In genomic region chr6:1607236-1607556, GRCh38 we compare ENCODE assay signal across 13 cellular contexts. TPM values are rescaled to one million over a fixed set of nuclear protein-coding genes. Genes with fewer than 3 reads are reported as not detected.
DNase-seq lines count a peak whose midpoint lies in the region; ATAC-seq, FAIRE-seq and TF ChIP-seq lines count a peak whose summit lies in the region.
"Had no signal": no experiment of that assay in that cellular context is flagged by ENCODE, and none has a peak within 500 bp of the region (broad histone marks: within the 10 kb centered on the region; RNA-seq: fewer than 3 reads in every experiment).

No MANE protein-coding gene starts in this region.

- peaks cover 41% of the 10 kb centered on the region for H3K4me1 Mint-ChIP-seq in activated naive CD8-positive, alpha-beta T cell treated with anti-CD3 and anti-CD28 coated beads, Interleukin-2, amount 50 U/mL, for 24 hours

- H3K4me1 ChIP-seq in HepG2 (ENCODE audit: insufficient read depth, low read length) (peaks cover 52% of the 10 kb centered on the region), right lobe of liver (peaks cover 0 to 36% (median 13%) of the 10 kb centered on the region in 4 donors)

- no peak for FAIRE-seq in HepG2 (lab: Jason Lieb, UNC)

- CTCF ChIA-PET in HepG2 (lab: Yijun Ruan, JAX; ENCODE audit: low intra/inter-chr PET ratio, low total read pairs): no interaction called here

- peak overlapping the region; percentile 62 for H3K27ac Mint-ChIP-seq in activated naive CD8-positive, alpha-beta T cell treated with anti-CD3 and anti-CD28 coated beads, Interleukin-2, amount 50 U/mL, for 24 hours

- TF ChIP-seq POLR2A in HepG2 (IDR thresholded peaks at IDR 0.05; ENCODE audit: insufficient read depth in 1 of 2, low read depth in 2 of 2, low read length in 2 of 2) (no peak), right lobe of liver (IDR thresholded peaks at IDR 0.05) (no peak)

- peak overlapping the region; percentile 57 for H3K4me3 Mint-ChIP-seq in activated naive CD8-positive, alpha-beta T cell treated with anti-CD3 and anti-CD28 coated beads, Interleukin-2, amount 50 U/mL, for 24 hours

- H3K4me2 ChIP-seq in HepG2 (ENCODE audit: low read depth, low read length): peak overlapping the region; percentile 94

- BruUV-seq in HepG2 (replicated peaks; lab: Mats Ljungman, UMichigan): no TSS peak

- intact Hi-C loops in HepG2 (cut with micrococcal nuclease; ENCODE audit: unreplicated experiment): no loop called here
- intact Hi-C loops in right lobe of liver (cut with DNase I): loop anchor here (5.0 to 10.0 kb wide), 5 partner anchors 498 to 1028 kb away; no protein-coding TSS in a partner anchor

- H3K36me3 ChIP-seq in HepG2 (replicated peaks in 1 of 2; ENCODE audit: control insufficient read depth in 1 of 2, insufficient read depth in 2 of 2, low read length in 2 of 2) (no peaks in the 10 kb centered on the region), right lobe of liver (no peaks in the 10 kb centered on the region)
- H3K36me3 ChIP-seq: left lung had no signal

- WGBS in HepG2 (ENCODE audit: low lambda C conversion rate): 12% methylated on average over 8 of the region's 8 CpGs
- WGBS in right lobe of liver (ENCODE audit: insufficient coverage, low coverage, low lambda C conversion rate, missing lambda C conversion rate): 11% methylated on average over 8 of the region's 8 CpGs

- H3K9me3 ChIP-seq in HepG2 (ENCODE audit: low read length) (no peaks in the 10 kb centered on the region), right lobe of liver (no peaks in the 10 kb centered on the region)
- H3K9me3 ChIP-seq: left lung, MG63 had no signal

- peaks cover 4% of the 10 kb centered on the region for H3K36me3 Mint-ChIP-seq in activated naive CD8-positive, alpha-beta T cell treated with anti-CD3 and anti-CD28 coated beads, Interleukin-2, amount 50 U/mL, for 24 hours (ENCODE audit: low read depth)

- H3K27me3 ChIP-seq in HepG2 (ENCODE audit: control insufficient read depth in 1 of 2, insufficient read depth in 2 of 2, low read length in 2 of 2) (peaks cover 32 to 74% of the 10 kb centered on the region in 2 experiments), right lobe of liver (peaks cover 8 to 53% of the 10 kb centered on the region in 2 donors), layer of hippocampus (ENCODE audit: control insufficient read depth, insufficient read depth, low read length) (peaks cover 63% of the 10 kb centered on the region)
- H3K27me3 ChIP-seq: MG63 had no signal

- POLR2A ChIA-PET in HepG2 (lab: Yijun Ruan, JAX): no interaction called here

- no peak for TF ChIP-seq CTCF in HepG2 (CRISPR knock-in tag; IDR thresholded peaks at IDR 0.05)
- no peak for TF ChIP-seq CTCF in right lobe of liver (IDR thresholded peaks at IDR 0.05)

- no peaks in the 10 kb centered on the region for H3K79me2 ChIP-seq in HepG2 (ENCODE audit: insufficient read depth, low read length)

- ATAC-seq in HepG2 (no peak), right lobe of liver (no peak)
- ATAC-seq in activated naive CD8-positive, alpha-beta T cell treated with anti-CD3 and anti-CD28 coated beads, Interleukin-2, amount 50 U/mL, for 24 hours: no peak
- ATAC-seq: left lung had no signal

- no peaks in the 10 kb centered on the region for H3K9me3 Mint-ChIP-seq in activated naive CD8-positive, alpha-beta T cell treated with anti-CD3 and anti-CD28 coated beads, Interleukin-2, amount 50 U/mL, for 24 hours

- peak overlapping the region; percentile 18 to 73 (median 34) for H3K4me3 ChIP-seq in HepG2 (replicated peaks in 1 of 3; ENCODE audit: insufficient read depth in 1 of 3, low read depth in 2 of 3, low read length in 3 of 3)
- H3K4me3 ChIP-seq in right lobe of liver: no peak overlapping the region
- H3K4me3 ChIP-seq: left lung, MG63 had no signal

- peaks cover 11% of the 10 kb centered on the region; the same call in 1 of the 2 replicates for H4K20me1 ChIP-seq in HepG2 (ENCODE audit: insufficient read depth, low read length)

- no peak for TF ChIP-seq RAD21 in HepG2 (CRISPR knock-in tag; IDR thresholded peaks at IDR 0.05)

- H3K9ac ChIP-seq in HepG2 (ENCODE audit: insufficient read depth, low read depth, low read length): no peak overlapping the region

- peaks cover 66% of the 10 kb centered on the region for H3K27me3 Mint-ChIP-seq in activated naive CD8-positive, alpha-beta T cell treated with anti-CD3 and anti-CD28 coated beads, Interleukin-2, amount 50 U/mL, for 24 hours

- in situ Hi-C loops in HepG2 (cut with HindIII; ENCODE audit: extremely low pct_ligation_motif_present, low pct_unique_long_range_greater_than_20kb): loop anchor here (5.0 kb wide), 1 partner anchor 500 kb away; no protein-coding TSS in a partner anchor

- no peak for TF ChIP-seq EP300 in HepG2 (IDR thresholded peaks at IDR 0.05; ENCODE audit: low read depth in 2 of 2, low read length in 2 of 2)
- no peak for TF ChIP-seq EP300 in HepG2 (CRISPR knock-in tag; IDR thresholded peaks at IDR 0.05; ENCODE audit: borderline replicate concordance)

- H3K27ac ChIP-seq in HepG2 (ENCODE audit: extremely low read length, insufficient read depth, low read length) (no peak overlapping the region), right lobe of liver (no peak overlapping the region), layer of hippocampus (ENCODE audit: low read depth, low read length) (peak overlapping the region; percentile 64)
- H3K27ac ChIP-seq: epithelial cell of prostate, left lung had no signal

- H2AFZ ChIP-seq in HepG2 (ENCODE audit: low read length): no peak overlapping the region

- DNase-seq in HepG2 (ENCODE audit: low spot score) (no peak), right lobe of liver (no peak), AML-193 (lab: John Stamatoyannopoulos, UW) (no peak), DMS53 treated with DMSO at 0.1 percent for 48 hours (lab: John Stamatoyannopoulos, UW; ENCODE audit: unreplicated experiment) (no peak), CD1c-positive myeloid dendritic cell (ENCODE audit: extremely low spot score) (no peak), UCSD-AML1 (lab: John Stamatoyannopoulos, UW; ENCODE audit: unreplicated experiment) (no peak)
- DNase-seq in activated naive CD8-positive, alpha-beta T cell treated with anti-CD3 and anti-CD28 coated beads, Interleukin-2, amount 50 U/mL, for 24 hours: no peak
- DNase-seq: activated naive CD4-positive, alpha-beta T cell treated with anti-CD3 and anti-CD28 coated beads, Interleukin-2, amount 50 U/mL, for 16 hours; Calu3; left lung; MG63 had no signal

TF ChIP-seq in HepG2, 621 proteins besides CTCF, POLR2A, EP300 and RAD21 (continues in another document):
- TF ChIP-seq ARNT (IDR thresholded peaks at IDR 0.05) (no peak), LCORL (IDR thresholded peaks at IDR 0.05) (0 out of 2 replicates have a peak, but pooled peaks have one; percentile 17), LCORL (CRISPR knock-in tag; IDR thresholded peaks at IDR 0.05) (no peak), ZNF687 (CRISPR knock-in tag; IDR thresholded peaks at IDR 0.05) (no peak)

RNA-seq across cellular contexts. Expression of gene FOXC1, which starts 2.5 kb away (rescaled TPM):
- total RNA-seq in HepG2 (2016; rRNA removed; fragmentation: Illumina TruSeq; extraction: Trizol): 0.46 and 0.55 TPM in 2 replicates
- total RNA-seq in HepG2 (2016; cell fraction: cytosol; rRNA removed; fragmentation: Illumina TruSeq; extraction: Trizol; ENCODE audit: low read depth): 0.09 TPM in 1 of 2 replicates, not detected in the other
- 0.42 and 0.50 TPM in 2 replicates for total RNA-seq in HepG2 (2016; cell fraction: insoluble cytoplasmic fraction; rRNA removed; fragmentation: Illumina TruSeq; extraction: Trizol)
- total RNA-seq in HepG2 (2016; cell fraction: membrane; rRNA removed; fragmentation: Illumina TruSeq; extraction: Trizol): 0.28 and 0.31 TPM in 2 replicates
- total RNA-seq in HepG2 (2016; cell fraction: nucleus; rRNA removed; fragmentation: Illumina TruSeq; extraction: Trizol): 0.47 and 0.50 TPM in 2 replicates
- 0.37 and 0.44 TPM in 2 replicates for polyA plus RNA-seq in HepG2 (2011; rRNA removed)
- 0.19 and 0.23 TPM in 2 replicates for polyA plus RNA-seq in HepG2 (2011; cell fraction: cytosol; rRNA removed)
- polyA plus RNA-seq in HepG2 (2011; cell fraction: nucleus; rRNA removed): 0.23 and 0.27 TPM in 2 replicates
- 0.30 and 0.53 TPM in 2 replicates for polyA plus RNA-seq in HepG2 (2012)
- polyA plus RNA-seq in HepG2 (2016; cell fraction: cytosol; fragmentation: Illumina TruSeq; extraction: Trizol; ENCODE audit: low read depth): 0.05 and 0.09 TPM in 2 replicates
- 0.89 and 1.2 TPM in 2 replicates for polyA plus RNA-seq in HepG2 (2016; cell fraction: insoluble cytoplasmic fraction; fragmentation: Illumina TruSeq; extraction: Trizol; ENCODE audit: low read depth)
- 0.26 and 0.35 TPM in 2 replicates for polyA plus RNA-seq in HepG2 (2016; cell fraction: membrane; fragmentation: Illumina TruSeq; extraction: Trizol; ENCODE audit: low read depth)
- 0.72 and 0.95 TPM in 2 replicates for polyA plus RNA-seq in HepG2 (2016; cell fraction: nucleus; fragmentation: Illumina TruSeq; extraction: Trizol; ENCODE audit: insufficient read depth, low read depth)
- polyA minus RNA-seq in HepG2 (2011; rRNA and poly(A)+ RNA removed; ENCODE audit: low replicate concordance): 0.30 and 18.3 TPM in 2 replicates
- 0.30 and 0.97 TPM in 2 replicates for polyA minus RNA-seq in HepG2 (2011; cell fraction: cytosol; rRNA and poly(A)+ RNA removed)
- 0.25 and 0.52 TPM in 2 replicates for polyA minus RNA-seq in HepG2 (2011; cell fraction: nucleus; rRNA and poly(A)+ RNA removed)
- total RNA-seq in right lobe of liver: under 1 TPM; 0.24 to 0.87 (median 0.50) TPM

Comparison
In these comparisons a context has a peak if more than half of its experiments do, and no peak if none do; other contexts are left out.
1. H3K4me3 ChIP-seq: peak in HepG2 (3 of 3); none in right lobe of liver (0 of 3).